In genomic region chr1:42379794-42380616, GRCh38 we compare ENCODE assay signal across 8 cellular contexts. TPM values are rescaled to one million over a fixed set of nuclear protein-coding genes. Genes with fewer than 3 reads are reported as not detected.
DNase-seq lines count a peak whose midpoint lies in the region; ATAC-seq and TF ChIP-seq lines count a peak whose summit lies in the region.

No MANE protein-coding gene starts in this region.

- no peak overlapping the region for H3K27ac ChIP-seq in GM23248
- H3K27ac ChIP-seq in right cardiac atrium (ENCODE audit: low read length) = peak overlapping the region; percentile 1
- H3K27ac ChIP-seq in rectal smooth muscle tissue (ENCODE audit: low read depth, low read length) = no peak overlapping the region

- DNase-seq in activated CD4-positive, CD25-positive, alpha-beta regulatory T cell (lab: John Stamatoyannopoulos, UW) = no peak
- DNase-seq in GM23248 (peak; percentile 57), right cardiac atrium (peak in 2 of 3 donors; percentile 30 to 57)
- peak; percentile 0 for DNase-seq in activated naive CD8-positive, alpha-beta T cell treated with anti-CD3 and anti-CD28 coated beads for 36 hours

- peak; percentile 33 to 34 for ATAC-seq in activated CD4-positive, CD25-positive, alpha-beta regulatory T cell treated with anti-CD3 and anti-CD28 coated beads, Interleukin-2, amount 50 U/mL, for 24 hours
- ATAC-seq in right cardiac atrium (peak; percentile 77 to 86), HG02970 (IDR thresholded peaks at IDR 0.05; ENCODE audit: low FRiP score, unreplicated experiment) (no peak)

- H3F3A ChIP-seq in GM23248 (ENCODE audit: insufficient read depth) (no peaks in the 10 kb centered on the region), Loucy (ENCODE audit: low read depth) (no peaks in the 10 kb centered on the region)

- H3K4me3 ChIP-seq in GM23248 (peak overlapping the region; percentile 55), Loucy (ENCODE audit: low read length, poor library complexity, severe bottlenecking) (peak overlapping the region; percentile 67), right cardiac atrium (ENCODE audit: low read length) (peak overlapping the region; percentile 75), rectal smooth muscle tissue (ENCODE audit: low read length) (peak overlapping the region; percentile 68)

- no peak overlapping the region for H3K27ac Mint-ChIP-seq in activated naive CD8-positive, alpha-beta T cell treated with anti-CD3 and anti-CD28 coated beads for 36 hours

- H3K27me3 ChIP-seq in GM23248 (replicated peaks; ENCODE audit: insufficient read depth) = peaks cover 26% of the 10 kb centered on the region
- peaks cover 14% of the 10 kb centered on the region for H3K27me3 ChIP-seq in Loucy (ENCODE audit: insufficient read depth, low read length, poor library complexity, severe bottlenecking)
- H3K27me3 ChIP-seq in right cardiac atrium (ENCODE audit: control insufficient read depth, insufficient read depth) = no peaks in the 10 kb centered on the region
- H3K27me3 ChIP-seq in rectal smooth muscle tissue (ENCODE audit: control insufficient read depth, insufficient read depth, low read length) = no peaks in the 10 kb centered on the region

- peak overlapping the region; percentile 74 for H3K4me3 Mint-ChIP-seq in activated naive CD8-positive, alpha-beta T cell treated with anti-CD3 and anti-CD28 coated beads for 36 hours

- H3K4me2 ChIP-seq in GM23248 (ENCODE audit: unreplicated experiment) (peak overlapping the region; percentile 62), Loucy (ENCODE audit: low read depth, low read length, poor library complexity, severe bottlenecking) (peak overlapping the region; percentile 73)

- no peak for TF ChIP-seq CTCF in Loucy (conservative IDR thresholded peaks at IDR 0.05; ENCODE audit: low read length)

- H3K36me3 Mint-ChIP-seq in activated naive CD8-positive, alpha-beta T cell treated with anti-CD3 and anti-CD28 coated beads for 36 hours = no peaks in the 10 kb centered on the region

- peaks cover 6% of the 10 kb centered on the region for H3K4me1 Mint-ChIP-seq in activated naive CD8-positive, alpha-beta T cell treated with anti-CD3 and anti-CD28 coated beads for 36 hours

- no peaks in the 10 kb centered on the region for H3K4me1 ChIP-seq in GM23248 (ENCODE audit: insufficient read depth)
- no peaks in the 10 kb centered on the region for H3K4me1 ChIP-seq in Loucy (ENCODE audit: insufficient read depth, low read length, poor library complexity, severe bottlenecking)
- peaks cover 3% of the 10 kb centered on the region for H3K4me1 ChIP-seq in right cardiac atrium (ENCODE audit: control insufficient read depth, insufficient read depth, low read length)
- H3K4me1 ChIP-seq in rectal smooth muscle tissue (ENCODE audit: control insufficient read depth, insufficient read depth, low read length) = no peaks in the 10 kb centered on the region

- in situ Hi-C loops in GM23248 (cut with MboI) = no loop called here

- H3K27me3 Mint-ChIP-seq in activated naive CD8-positive, alpha-beta T cell treated with anti-CD3 and anti-CD28 coated beads for 36 hours = peaks cover 49% of the 10 kb centered on the region

- no peak overlapping the region for H3K9ac ChIP-seq in GM23248
- H3K9ac ChIP-seq in Loucy (ENCODE audit: low read depth, low read length, poor library complexity, severe bottlenecking) = no peak overlapping the region
- H3K9ac ChIP-seq in rectal smooth muscle tissue (ENCODE audit: low read length) = no peak overlapping the region

- H3K9me3 Mint-ChIP-seq in activated naive CD8-positive, alpha-beta T cell treated with anti-CD3 and anti-CD28 coated beads for 36 hours = no peaks in the 10 kb centered on the region

- 2 to 10% methylated on average over 9 to 29 of the region's 41 CpGs for WGBS in GM23248 (ENCODE audit: low coverage in 1 of 2, low lambda C conversion rate in 2 of 2, missing lambda C conversion rate in 2 of 2), 2 experiments
- 1% methylated on average over 41 of the region's 41 CpGs for WGBS in right cardiac atrium

- intact Hi-C loops in right cardiac atrium (cut with DNase I) = no loop called here

- H4K20me1 ChIP-seq in GM23248 (ENCODE audit: insufficient read depth) = no peaks in the 10 kb centered on the region
- H4K20me1 ChIP-seq in Loucy (ENCODE audit: insufficient read depth, low read length, poor library complexity, severe bottlenecking) = no peaks in the 10 kb centered on the region

- H2AFZ ChIP-seq in GM23248 (peak overlapping the region; percentile 1; the same call in 1 of the 2 replicates), Loucy (ENCODE audit: low read length) (no peak overlapping the region; the same call in 1 of the 2 replicates)

- H3K9me3 ChIP-seq in GM23248 (ENCODE audit: low read depth) (no peaks in the 10 kb centered on the region), Loucy (ENCODE audit: insufficient read depth, low read depth, low read length) (no peaks in the 10 kb centered on the region), right cardiac atrium (ENCODE audit: control insufficient read depth, low read length) (no peaks in the 10 kb centered on the region)

- H3K9me2 ChIP-seq in GM23248 (ENCODE audit: insufficient read depth) (no peaks in the 10 kb centered on the region), Loucy (replicated peaks; ENCODE audit: low read depth, low read length) (no peaks in the 10 kb centered on the region)

- H3K79me2 ChIP-seq in GM23248 (ENCODE audit: insufficient read depth) = no peaks in the 10 kb centered on the region
- H3K79me2 ChIP-seq in Loucy (ENCODE audit: insufficient read depth, low read length) = no peaks in the 10 kb centered on the region

- H3K36me3 ChIP-seq in GM23248 (ENCODE audit: low read depth) (no peaks in the 10 kb centered on the region), Loucy (ENCODE audit: insufficient read depth, low read length) (no peaks in the 10 kb centered on the region), rectal smooth muscle tissue (ENCODE audit: control insufficient read depth, insufficient read depth, low read length) (no peaks in the 10 kb centered on the region)

RNA-seq across cellular contexts. Expression of gene RIMKLA, which starts 0.6 kb away (rescaled TPM):
- 0.22 TPM in 1 of 2 replicates, not detected in the other for total RNA-seq in GM23248 (2014; rRNA removed; shearing (Covaris generic))
- polyA plus RNA-seq in GM23248 (2016; fragmentation: Nextera tagmentation; extraction: Ambion mirVana) (0.03 TPM in 1 of 2 replicates, not detected in the other), right cardiac atrium (3.2 TPM)
- total RNA-seq in activated naive CD8-positive, alpha-beta T cell treated with anti-CD3 and anti-CD28 coated beads for 36 hours = 1 to 10 TPM; 6.3 to 8.1 TPM
- 1 to 10 TPM; 3.5 to 6.5 (median 5.3) TPM for total RNA-seq in right cardiac atrium

RNA-seq across cellular contexts. Expression of gene FOXJ3, which starts 45.0 kb away (rescaled TPM):
- 23.1 and 23.6 TPM in 2 replicates for total RNA-seq in GM23248 (2014; rRNA removed; shearing (Covaris generic))
- polyA plus RNA-seq in GM23248 (2016; fragmentation: Nextera tagmentation; extraction: Ambion mirVana) (15.9 and 16.3 TPM in 2 replicates), right cardiac atrium (15.0 TPM)
- 10 to 100 TPM; 43.7 to 47.2 TPM for total RNA-seq in activated naive CD8-positive, alpha-beta T cell treated with anti-CD3 and anti-CD28 coated beads for 36 hours
- total RNA-seq in right cardiac atrium = 10 to 100 TPM; 41.8 to 50.5 (median 45.3) TPM

Comparison
In these comparisons a context has a peak if more than half of its experiments do, and no peak if none do; other contexts are left out.
1. DNase-seq: peak in GM23248 (single experiment), activated naive CD8-positive, alpha-beta T cell treated with anti-CD3 and anti-CD28 coated beads for 36 hours (single experiment) and right cardiac atrium (2 of 3); none in activated CD4-positive, CD25-positive, alpha-beta regulatory T cell (0 of 4).
2. Peak in every context shown above with its lines, with median percentiles within 50 percentile points of each other: H3K4me3 ChIP-seq.